ENCODE assay signal across 26 cellular contexts in the genomic region with DNA sequence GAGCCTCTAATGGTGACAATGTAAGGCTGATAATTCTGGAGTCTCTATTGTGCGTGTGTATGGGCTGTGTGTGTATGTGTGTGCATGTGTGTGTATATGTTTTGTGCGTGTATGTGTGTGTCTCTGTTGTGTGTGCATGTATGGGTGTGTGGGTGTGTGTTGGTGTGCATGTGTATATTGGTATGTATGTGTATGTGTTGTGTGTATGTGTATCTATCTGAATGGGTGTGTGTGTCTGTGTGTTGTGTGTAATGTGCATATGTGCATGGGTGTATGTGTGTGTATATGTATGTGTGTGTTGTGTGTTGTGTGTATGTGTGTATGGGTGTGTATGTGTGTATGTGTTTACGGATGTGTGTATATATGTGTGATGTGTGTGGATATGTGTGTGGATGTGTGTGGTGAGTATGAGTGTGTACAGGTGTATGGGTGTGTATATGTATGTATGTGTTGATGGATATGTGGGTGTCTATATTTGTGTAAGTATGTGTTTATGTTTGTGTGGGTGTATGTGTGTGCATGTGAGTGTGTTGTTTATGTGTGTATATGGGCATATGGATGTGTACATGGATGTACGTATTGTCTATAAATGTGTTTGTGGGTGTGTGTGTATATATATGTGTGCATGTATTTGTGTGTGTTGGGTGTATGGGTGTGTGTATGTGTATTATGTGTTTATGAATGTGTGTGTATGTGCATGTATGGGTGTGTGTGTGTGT.
"Had no signal": no experiment of that assay in that cellular context is flagged by ENCODE, and none has a peak within 500 bp of the region (broad histone marks: within the 10 kb centered on the region; RNA-seq: fewer than 3 reads in every experiment).

No MANE protein-coding gene starts in this region.

- H3K4me1 ChIP-seq: esophagus muscularis mucosa, foreskin keratinocyte, gastroesophageal sphincter, heart left ventricle, pancreas, suprapubic skin, transverse colon had no signal

- H3K79me2 ChIP-seq: hepatocyte had no signal

- H3K36me3 ChIP-seq: esophagus muscularis mucosa, gastroesophageal sphincter, heart left ventricle, pancreas, suprapubic skin, transverse colon had no signal

- H3K9me3 ChIP-seq: esophagus muscularis mucosa, heart left ventricle, pancreas, suprapubic skin, transverse colon had no signal

- DNase-seq: dermis blood vessel endothelial cell; effector memory CD4-positive, alpha-beta T cell; foreskin keratinocyte; heart left ventricle; kidney; natural killer cell; occipital lobe; pancreas; retina; stimulated activated CD4-positive, alpha-beta T cell treated with anti-CD3 and anti-CD28 coated beads, Interleukin-12 subunit alpha, Interleukin-12 subunit beta, amount 100 ng/mL, for 4 hours; stimulated activated CD4-positive, alpha-beta T cell treated with anti-CD3 and anti-CD28 coated beads, Interleukin-1b, Interleukin-23, amount 100 ng/mL, for 48 hours; stimulated activated CD4-positive, alpha-beta T cell treated with anti-CD3 and anti-CD28 coated beads, Interleukin-4, amount 100 ng/mL, for 1 hour; stimulated activated CD8-positive, alpha-beta memory T cell treated with anti-CD3 and anti-CD28 coated beads, Interleukin-4, amount 100 ng/mL, for 48 hours; stimulated activated naive CD4-positive, alpha-beta T cell; stimulated activated naive CD8-positive, alpha-beta T cell treated with anti-CD3 and anti-CD28 coated beads, Interleukin-15, amount 100 ng/mL, for 72 hours; transverse colon had no signal

- H3K4me3 ChIP-seq: coronary artery, esophagus muscularis mucosa, gastroesophageal sphincter, heart left ventricle, hepatocyte, lung, pancreas, smooth muscle cell, suprapubic skin, transverse colon had no signal

- FAIRE-seq: endothelial cell of umbilical vein, kidney, pancreas had no signal

- H3K27me3 ChIP-seq: foreskin keratinocyte, hepatocyte, pancreas, transverse colon had no signal

- H3K4me2 ChIP-seq: hepatocyte, smooth muscle cell had no signal

- H2AFZ ChIP-seq: hepatocyte had no signal

- ATAC-seq: foreskin keratinocyte; gastroesophageal sphincter; heart left ventricle; left lobe of liver; pancreas; sciatic nerve; stimulated activated naive CD8-positive, alpha-beta T cell treated with anti-CD3 and anti-CD28 coated beads, Interleukin-15, amount 100 ng/mL, for 72 hours had no signal

- H3K27ac ChIP-seq: coronary artery, esophagus muscularis mucosa, foreskin keratinocyte, gastroesophageal sphincter, heart left ventricle, hepatocyte, pancreas, suprapubic skin, transverse colon had no signal
